8 cellular contexts compared by ENCODE assay signal in the genomic region with DNA sequence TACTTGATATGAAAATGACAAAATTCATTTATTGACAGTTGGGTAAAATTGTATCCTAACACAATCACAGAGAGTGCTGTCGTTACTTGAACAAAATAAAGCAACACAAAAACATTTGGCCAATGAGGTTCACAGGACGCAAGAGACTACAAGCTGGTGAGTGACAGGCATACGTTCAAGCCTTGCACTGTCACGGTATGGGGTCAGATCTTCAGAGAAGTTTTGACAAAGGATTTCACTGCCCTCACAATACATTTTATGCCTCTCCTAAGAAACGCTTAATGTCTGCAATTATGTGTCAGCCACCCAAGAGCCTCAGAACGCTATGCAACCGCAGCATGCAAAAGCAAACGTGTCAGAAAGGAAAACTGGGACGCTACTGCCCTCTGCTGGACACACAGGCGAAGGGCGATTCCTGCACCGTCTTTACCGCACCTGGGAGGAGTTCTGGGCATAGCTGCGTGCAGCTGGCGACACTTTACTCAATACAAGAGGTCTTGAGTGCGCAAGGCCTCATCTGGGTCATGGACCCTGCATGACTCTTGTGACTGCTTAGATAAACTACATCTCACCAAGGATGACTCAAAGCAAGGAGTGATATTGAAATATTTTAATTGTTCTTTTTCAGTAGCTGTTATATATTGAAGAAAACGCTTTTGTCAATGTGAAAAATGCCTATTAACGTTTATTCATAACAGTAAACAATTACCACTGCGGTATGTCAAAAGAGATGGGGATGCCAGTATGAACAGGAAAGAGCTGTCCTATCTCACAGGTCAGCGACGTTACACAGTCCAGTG.
DNase-seq lines count a peak whose midpoint lies in the region; ATAC-seq and TF ChIP-seq lines count a peak whose summit lies in the region.

No MANE protein-coding gene starts in this region.

- H3K9ac ChIP-seq in OCI-LY3 (ENCODE audit: low read length): no peak overlapping the region

- intact Hi-C loops in transverse colon (cut with DNase I; ENCODE audit: low total_unique reads): no loop called here

- TF ChIP-seq CTCF in OCI-LY3 (IDR thresholded peaks at IDR 0.05; ENCODE audit: low read depth, low read length) (peak; percentile 53), fibroblast of pulmonary artery (IDR thresholded peaks at IDR 0.05; ENCODE audit: low read length, missing control alignments) (peak; percentile 74), transverse colon (IDR thresholded peaks at IDR 0.05) (peak; percentile 67 to 87 (median 82))

- DNase-seq in Daoy (ENCODE audit: low read depth): peak; percentile 71
- DNase-seq in HPDE6-E6E7 (ENCODE audit: extremely low spot score): peak; percentile 50
- peak; percentile 24 for DNase-seq in activated T-cell treated with anti-CD3 and anti-CD28 coated beads, Interleukin-2, amount 50 U/mL, for 4 hours
- DNase-seq in fibroblast of pulmonary artery (ENCODE audit: low read depth): peak; percentile 64
- DNase-seq in nucleus accumbens (lab: John Stamatoyannopoulos, UW): peak in 55 of 56 donors; percentile 2 to 87 (median 58)
- DNase-seq in transverse colon: peak; percentile 65

- peaks cover 4% of the 10 kb centered on the region; the same call in 1 of the 2 replicates for H3K4me1 ChIP-seq in OCI-LY3 (ENCODE audit: low read length)
- H3K4me1 ChIP-seq in transverse colon: peaks cover 0 to 3% (median 0%) of the 10 kb centered on the region in 4 donors

- H4K20me1 ChIP-seq in OCI-LY3 (ENCODE audit: insufficient read depth, low read length): no peaks in the 10 kb centered on the region

- no peak overlapping the region for H3K4me3 Mint-ChIP-seq in activated T-cell treated with anti-CD3 and anti-CD28 coated beads, Interleukin-2, amount 50 U/mL, for 4 hours

- no peak for TF ChIP-seq EP300 in transverse colon (IDR thresholded peaks at IDR 0.05; ENCODE audit: low read depth)

- H3K4me1 Mint-ChIP-seq in activated T-cell treated with anti-CD3 and anti-CD28 coated beads, Interleukin-2, amount 50 U/mL, for 4 hours (ENCODE audit: low read depth): peaks cover 4% of the 10 kb centered on the region

- H3K36me3 ChIP-seq in OCI-LY3 (replicated peaks; ENCODE audit: low read depth, low read length) (no peaks in the 10 kb centered on the region), transverse colon (no peaks in the 10 kb centered on the region)

- no peaks in the 10 kb centered on the region for H3K79me2 ChIP-seq in OCI-LY3 (ENCODE audit: low read length)

- H3K4me3 ChIP-seq in OCI-LY3 (ENCODE audit: low read length) (peak overlapping the region; percentile 40; the same call in 1 of the 2 replicates), fibroblast of pulmonary artery (replicated peaks; ENCODE audit: low read depth, low read length) (no peak overlapping the region), transverse colon (peak overlapping the region in 1 of 4 donors; percentile 2)

- no peak overlapping the region for H3K27ac ChIP-seq in OCI-LY3 (ENCODE audit: low read length)
- H3K27ac ChIP-seq in transverse colon: no peak overlapping the region

- in situ Hi-C loops in transverse colon (cut with MboI; ENCODE audit: low pct_ligation_motif_present in 1 of 4, low pct_unique_long_range_greater_than_20kb in 1 of 4, low sequenced_read_pairs in 3 of 4): no loop called here

- peak; percentile 96 for ATAC-seq in GM21423 (IDR thresholded peaks at IDR 0.05; ENCODE audit: unreplicated experiment)
- peak; percentile 66 to 69 for ATAC-seq in activated T-cell treated with anti-CD3 and anti-CD28 coated beads, Interleukin-2, amount 50 U/mL, for 4 hours

- no peak overlapping the region; the same call in 1 of the 2 replicates for H2AFZ ChIP-seq in OCI-LY3 (ENCODE audit: low read depth, low read length)

- H3K27me3 ChIP-seq in OCI-LY3 (ENCODE audit: low read depth, low read length) (no peaks in the 10 kb centered on the region), transverse colon (peaks cover 2% of the 10 kb centered on the region)

- peaks cover 3% of the 10 kb centered on the region for H3K27me3 Mint-ChIP-seq in activated T-cell treated with anti-CD3 and anti-CD28 coated beads, Interleukin-2, amount 50 U/mL, for 4 hours (ENCODE audit: low read depth)

- no peaks in the 10 kb centered on the region for H3K9me3 Mint-ChIP-seq in activated T-cell treated with anti-CD3 and anti-CD28 coated beads, Interleukin-2, amount 50 U/mL, for 4 hours

- TF ChIP-seq POLR2A in transverse colon (IDR thresholded peaks at IDR 0.05): no peak

- no peaks in the 10 kb centered on the region for H3K36me3 Mint-ChIP-seq in activated T-cell treated with anti-CD3 and anti-CD28 coated beads, Interleukin-2, amount 50 U/mL, for 4 hours (ENCODE audit: insufficient read depth)

- WGBS in transverse colon (ENCODE audit: low coverage in 1 of 2), 2 donors: 23 to 52% methylated on average over 9 to 21 of the region's 21 CpGs

- no peaks in the 10 kb centered on the region for H3K9me3 ChIP-seq in OCI-LY3 (ENCODE audit: insufficient read depth, low read length)
- no peaks in the 10 kb centered on the region for H3K9me3 ChIP-seq in transverse colon

- peak overlapping the region; percentile 59 for H3K4me2 ChIP-seq in OCI-LY3 (ENCODE audit: low read length)
